ENCODE assay signal across 12 cellular contexts in genomic region chr19:12786950-12787349, GRCh38. TPM values are rescaled to one million over a fixed set of nuclear protein-coding genes. Genes with fewer than 3 reads are reported as not detected.
A peak's percentile ranks its signal among the peaks of the same experiment; 100 is the strongest.
DNase-seq lines count a peak whose midpoint lies in the region; ATAC-seq and TF ChIP-seq lines count a peak whose summit lies in the region.
"Had no signal": no experiment of that assay in that cellular context is flagged by ENCODE, and none has a peak within 500 bp of the region (broad histone marks: within the 10 kb centered on the region; RNA-seq: fewer than 3 reads in every experiment).

No MANE protein-coding gene starts in this region.

- no peaks in the 10 kb centered on the region for H3K36me3 Mint-ChIP-seq in CD8-positive, alpha-beta T cell
- H3K36me3 Mint-ChIP-seq in T-cell = no peaks in the 10 kb centered on the region
- H3K36me3 Mint-ChIP-seq in progenitor cell of endocrine pancreas (ENCODE audit: insufficient read depth) = no peaks in the 10 kb centered on the region
- H3K36me3 Mint-ChIP-seq in WTC11 = no peaks in the 10 kb centered on the region

- H3K27me3 ChIP-seq in CD8-positive, alpha-beta T cell (ENCODE audit: insufficient read depth, low read length) = no peaks in the 10 kb centered on the region
- H3K27me3 ChIP-seq in hepatocyte = no peaks in the 10 kb centered on the region
- H3K27me3 ChIP-seq in skeletal muscle satellite cell (ENCODE audit: control insufficient read depth, insufficient read depth, low read length) = no peaks in the 10 kb centered on the region

- TF ChIP-seq CTCF in CD8-positive, alpha-beta T cell (IDR thresholded peaks at IDR 0.05) = no peak
- TF ChIP-seq CTCF in hepatocyte (IDR thresholded peaks at IDR 0.05; ENCODE audit: poor library complexity) (no peak), progenitor cell of endocrine pancreas (IDR thresholded peaks at IDR 0.05; ENCODE audit: unreplicated experiment) (no peak), WTC11 (IDR thresholded peaks at IDR 0.05) (no peak)

- no peak overlapping the region for H3K4me3 Mint-ChIP-seq in CD8-positive, alpha-beta T cell
- H3K4me3 Mint-ChIP-seq in T-cell = no peak overlapping the region
- H3K4me3 Mint-ChIP-seq in progenitor cell of endocrine pancreas (ENCODE audit: low read depth) = no peak overlapping the region
- H3K4me3 Mint-ChIP-seq in WTC11 = no peak overlapping the region

- no peak for ATAC-seq in CD8-positive, alpha-beta T cell
- ATAC-seq in T-cell (replicated peaks in 1 of 4) (no peak), HG03135 (IDR thresholded peaks at IDR 0.05; ENCODE audit: unreplicated experiment) (no peak), WTC11 (no peak)
- ATAC-seq: left lobe of liver had no signal

- H3K4me1 ChIP-seq in CD8-positive, alpha-beta T cell (ENCODE audit: insufficient read depth, low read length) = peaks cover 62% of the 10 kb centered on the region
- H3K4me1 ChIP-seq in hepatocyte (ENCODE audit: insufficient read depth) (peaks cover 74% of the 10 kb centered on the region), skeletal muscle satellite cell (ENCODE audit: control insufficient read depth, insufficient read depth, low read length) (peaks cover 79% of the 10 kb centered on the region)

- CTCF ChIA-PET in CD8-positive, alpha-beta T cell (lab: Charles Lee) = interaction anchor here (1.5 to 3.3 kb wide), 2 partner anchors 10 kb away, joined by 9 to 20 read pairs; no protein-coding TSS in a partner anchor
- CTCF ChIA-PET in T-cell (lab: Charles Lee) = no interaction called here
- CTCF ChIA-PET in WTC11 (lab: Charles Lee) = interaction anchor here (1.0 to 3.4 kb wide), 4 partner anchors 9 to 64 kb away, joined by 3 to 29 read pairs (median 7); no protein-coding TSS in a partner anchor

- peak overlapping the region; percentile 33 for H3K27ac Mint-ChIP-seq in CD8-positive, alpha-beta T cell
- peak overlapping the region; percentile 74 to 97 for H3K27ac Mint-ChIP-seq in T-cell
- no peak overlapping the region for H3K27ac Mint-ChIP-seq in progenitor cell of endocrine pancreas
- no peak overlapping the region for H3K27ac Mint-ChIP-seq in WTC11

- H4K20me1 ChIP-seq in hepatocyte (ENCODE audit: insufficient read depth, poor library complexity, severe bottlenecking) = no peaks in the 10 kb centered on the region

- no peak overlapping the region for H3K4me2 ChIP-seq in hepatocyte
- peak overlapping the region; percentile 33 for H3K4me2 ChIP-seq in skeletal muscle satellite cell (ENCODE audit: low read length)

- intact Hi-C loops in CD8-positive, alpha-beta T cell (cut with DNase I, micrococcal nuclease) = no loop called here
- intact Hi-C loops in posterior cingulate gyrus (cut with DNase I) = no loop called here

- no peaks in the 10 kb centered on the region for H3K9me3 Mint-ChIP-seq in CD8-positive, alpha-beta T cell
- H3K9me3 Mint-ChIP-seq in T-cell (no peaks in the 10 kb centered on the region), progenitor cell of endocrine pancreas (ENCODE audit: low read depth) (no peaks in the 10 kb centered on the region), WTC11 (no peaks in the 10 kb centered on the region)

- WGBS in hepatocyte (ENCODE audit: low lambda C conversion rate, missing lambda C conversion rate) = 97% methylated on average over 3 of the region's 3 CpGs

- no peaks in the 10 kb centered on the region for H3K36me3 ChIP-seq in CD8-positive, alpha-beta T cell (ENCODE audit: insufficient read depth, low read length)
- H3K36me3 ChIP-seq in hepatocyte (replicated peaks; ENCODE audit: insufficient read depth, low read depth) (no peaks in the 10 kb centered on the region), skeletal muscle satellite cell (ENCODE audit: insufficient read depth, low read length) (no peaks in the 10 kb centered on the region)

- H3K27me3 Mint-ChIP-seq in CD8-positive, alpha-beta T cell (ENCODE audit: low read depth) = no peaks in the 10 kb centered on the region
- no peaks in the 10 kb centered on the region for H3K27me3 Mint-ChIP-seq in T-cell
- peaks cover 15% of the 10 kb centered on the region for H3K27me3 Mint-ChIP-seq in progenitor cell of endocrine pancreas
- H3K27me3 Mint-ChIP-seq in WTC11 (ENCODE audit: low read depth) = peaks cover 11% of the 10 kb centered on the region

- no peaks in the 10 kb centered on the region for H3K9me2 ChIP-seq in hepatocyte (replicated peaks; ENCODE audit: insufficient read depth)

- H3K9me3 ChIP-seq in CD8-positive, alpha-beta T cell (ENCODE audit: low read length) = no peaks in the 10 kb centered on the region
- no peaks in the 10 kb centered on the region for H3K9me3 ChIP-seq in hepatocyte (ENCODE audit: low read depth)
- no peaks in the 10 kb centered on the region for H3K9me3 ChIP-seq in skeletal muscle satellite cell (replicated peaks; ENCODE audit: low read length)

- no peak overlapping the region for H3K4me3 ChIP-seq in CD8-positive, alpha-beta T cell (ENCODE audit: low read depth, low read length)
- H3K4me3 ChIP-seq in hepatocyte = no peak overlapping the region
- H3K4me3 ChIP-seq in skeletal muscle satellite cell (ENCODE audit: low read length) = no peak overlapping the region

- H3K79me2 ChIP-seq in hepatocyte = peaks cover 5% of the 10 kb centered on the region

- peak overlapping the region; percentile 61 for H3K9ac ChIP-seq in skeletal muscle satellite cell (ENCODE audit: low read depth, low read length)

- POLR2A ChIA-PET in CD8-positive, alpha-beta T cell (lab: Charles Lee) = interaction anchor here (2.0 kb wide), 1 partner anchor 9 kb away, joined by 5 read pairs; no protein-coding TSS in a partner anchor
- POLR2A ChIA-PET in T-cell (lab: Charles Lee) = no interaction called here
- POLR2A ChIA-PET in WTC11 (lab: Charles Lee) = interaction anchor here (1.3 kb wide), 1 partner anchor 9 kb away, joined by 4 read pairs; no protein-coding TSS in a partner anchor

- no peak for DNase-seq in CD8-positive, alpha-beta T cell
- no peak for DNase-seq in T-cell
- no peak for DNase-seq in hepatocyte (ENCODE audit: low spot score)
- no peak for DNase-seq in posterior cingulate gyrus
- no peak for DNase-seq in progenitor cell of endocrine pancreas (ENCODE audit: low spot score, unreplicated experiment)
- no peak for DNase-seq in WTC11 (ENCODE audit: low spot score)
- DNase-seq: NCI-H2171 treated with DMSO at 0.1 percent for 48 hours; stimulated activated CD4-positive, alpha-beta T cell treated with anti-CD3 and anti-CD28 coated beads, Interleukin-4, amount 100 ng/mL, for 1 hour; SW 1271 had no signal

- peaks cover 39% of the 10 kb centered on the region for H3K4me1 Mint-ChIP-seq in CD8-positive, alpha-beta T cell (ENCODE audit: low read depth)
- H3K4me1 Mint-ChIP-seq in T-cell = peaks cover 21 to 36% (median 35%) of the 10 kb centered on the region in 3 donors
- H3K4me1 Mint-ChIP-seq in progenitor cell of endocrine pancreas (ENCODE audit: low read depth) = peaks cover 18% of the 10 kb centered on the region
- peaks cover 27% of the 10 kb centered on the region for H3K4me1 Mint-ChIP-seq in WTC11

- H2AFZ ChIP-seq in hepatocyte = no peak overlapping the region

- no peak overlapping the region for H3K27ac ChIP-seq in CD8-positive, alpha-beta T cell (ENCODE audit: low read depth, low read length)
- peak overlapping the region; percentile 99 for H3K27ac ChIP-seq in hepatocyte

RNA-seq across cellular contexts. Expression of gene JUNB, which starts 4.3 kb away (rescaled TPM):
- 1,000 to 10,000 TPM; 2,704 to 2,791 TPM for total RNA-seq in CD8-positive, alpha-beta T cell
- total RNA-seq in T-cell = 1,000 to 10,000 TPM in 2 of 5 donors, 100 to 1,000 TPM in 3; 117 to 2,289 (median 138) TPM
- 343 and 399 TPM in 2 replicates for total RNA-seq in hepatocyte
- 539 and 633 TPM in 2 replicates for polyA plus RNA-seq in hepatocyte
- 103 and 132 TPM in 2 replicates for total RNA-seq in skeletal muscle satellite cell (2012; rRNA removed)
- 5.7 and 6.0 TPM in 2 replicates for total RNA-seq in progenitor cell of endocrine pancreas
- total RNA-seq in WTC11 (2021) = 6.6 to 11.5 TPM (median 10.2 TPM) in 3 replicates

RNA-seq across cellular contexts. Expression of gene HOOK2, which starts 11.6 kb away (rescaled TPM):
- total RNA-seq in CD8-positive, alpha-beta T cell = 10 to 100 TPM; 13.2 to 13.6 TPM
- total RNA-seq in T-cell = 10 to 100 TPM; 19.7 to 26.6 (median 22.8) TPM
- 44.3 and 70.5 TPM in 2 replicates for total RNA-seq in hepatocyte
- 113 and 128 TPM in 2 replicates for polyA plus RNA-seq in hepatocyte
- 9.1 and 12.2 TPM in 2 replicates for total RNA-seq in skeletal muscle satellite cell (2012; rRNA removed)
- 115 TPM in 2 replicates for total RNA-seq in progenitor cell of endocrine pancreas
- total RNA-seq in WTC11 (2021) = 70.0 to 83.3 TPM (median 81.4 TPM) in 3 replicates

RNA-seq across cellular contexts. Expression of gene PRDX2, which starts 14.7 kb away (rescaled TPM):
- total RNA-seq in CD8-positive, alpha-beta T cell = 10 to 100 TPM; 57.5 to 59.1 TPM
- 100 to 1,000 TPM in 3 of 5 donors, 10 to 100 TPM in 2; 94.5 to 150 (median 134) TPM for total RNA-seq in T-cell
- 497 and 589 TPM in 2 replicates for total RNA-seq in hepatocyte
- polyA plus RNA-seq in hepatocyte = 581 and 582 TPM in 2 replicates
- 112 and 139 TPM in 2 replicates for total RNA-seq in skeletal muscle satellite cell (2012; rRNA removed)
- 524 and 554 TPM in 2 replicates for total RNA-seq in progenitor cell of endocrine pancreas
- total RNA-seq in WTC11 (2021) = 378 to 447 TPM (median 447 TPM) in 3 replicates

RNA-seq across cellular contexts. Expression of gene THSD8, which starts 14.9 kb away (rescaled TPM):
- under 1 TPM in 1 of 2 experiments, not detected in 1; 0.79 TPM for total RNA-seq in CD8-positive, alpha-beta T cell
- total RNA-seq in T-cell (1 to 10 TPM in 1 of 5 donors, under 1 TPM in 3, not detected in 1; 0.63 to 2.4 (median 0.97) TPM), hepatocyte (not detected in 2 replicates), progenitor cell of endocrine pancreas (16.5 and 22.7 TPM in 2 replicates), WTC11 (2021) (30.1 to 50.2 TPM (median 47.0 TPM) in 3 replicates)
- polyA plus RNA-seq in hepatocyte = 5.1 and 5.7 TPM in 2 replicates
- total RNA-seq in skeletal muscle satellite cell (2012; rRNA removed) = not detected in 2 replicates

RNA-seq across cellular contexts. Expression of gene RNASEH2A, which starts 19.4 kb away (rescaled TPM):
- total RNA-seq in CD8-positive, alpha-beta T cell = 1 to 10 TPM; 1.3 to 2.2 TPM
- total RNA-seq in T-cell (10 to 100 TPM in 3 of 5 donors, 1 to 10 TPM in 2; 4.7 to 18.0 (median 15.0) TPM), hepatocyte (8.3 and 9.3 TPM in 2 replicates), progenitor cell of endocrine pancreas (32.8 and 37.4 TPM in 2 replicates), WTC11 (2021) (71.3 to 78.2 TPM (median 72.9 TPM) in 3 replicates)
- 20.4 and 25.7 TPM in 2 replicates for polyA plus RNA-seq in hepatocyte
- total RNA-seq in skeletal muscle satellite cell (2012; rRNA removed) = 25.6 and 28.4 TPM in 2 replicates

Comparison
In these comparisons a context has a peak if more than half of its experiments do, and no peak if none do; other contexts are left out.
1. H3K27ac Mint-ChIP-seq: peak in CD8-positive, alpha-beta T cell (single experiment) and T-cell (2 of 2); none in progenitor cell of endocrine pancreas (single experiment) and WTC11 (single experiment).
2. CTCF ChIA-PET loops: an anchor here in CD8-positive, alpha-beta T cell (1.5 to 3.3 kb wide) and WTC11 (1.0 to 3.4 kb wide); none called in T-cell.
3. POLR2A ChIA-PET loops: an anchor here in CD8-positive, alpha-beta T cell (2.0 kb wide) and WTC11 (1.3 kb wide); none called in T-cell.